Comparison of ENCODE assay signal across 17 cellular contexts in the genomic region with DNA sequence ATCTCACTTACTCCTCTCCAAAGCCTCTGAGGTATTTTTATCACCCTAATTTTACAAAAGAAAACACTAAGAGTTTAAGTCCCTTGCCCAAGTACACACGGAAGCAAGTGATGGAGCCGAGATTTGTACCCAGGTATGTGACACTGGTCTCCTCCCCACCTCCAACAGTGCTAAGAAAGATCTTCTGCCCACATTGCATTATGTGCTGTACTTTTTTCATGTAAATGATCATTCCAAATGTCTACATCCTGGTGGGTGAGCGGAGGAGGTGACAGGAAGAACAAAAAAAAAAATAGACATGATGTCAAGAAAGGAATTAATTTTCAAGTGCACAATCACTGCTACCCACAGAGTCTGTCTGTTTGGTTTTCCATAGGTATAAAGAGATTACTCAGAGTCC.
"Had no signal": no experiment of that assay in that cellular context is flagged by ENCODE, and none has a peak within 500 bp of the region (broad histone marks: within the 10 kb centered on the region; RNA-seq: fewer than 3 reads in every experiment).

No MANE protein-coding gene starts in this region.

- H3K4me1 ChIP-seq: esophagus muscularis mucosa, gastroesophageal sphincter, heart right ventricle, left lung, lower lobe of right lung had no signal

- H3K9me3 ChIP-seq: esophagus muscularis mucosa, gastroesophageal sphincter, heart right ventricle, left lung, lower lobe of right lung, mucosa of descending colon had no signal

- H3K36me3 ChIP-seq: esophagus muscularis mucosa, gastroesophageal sphincter, heart right ventricle, left lung, lower lobe of right lung had no signal

- H3K27ac ChIP-seq: coronary artery, dorsolateral prefrontal cortex, esophagus muscularis mucosa, foreskin keratinocyte, gastroesophageal sphincter, heart right ventricle, left lung, lower lobe of right lung had no signal

- H3K4me3 Mint-ChIP-seq: mesothelial cell of epicardium had no signal

- DNase-seq: dermis blood vessel endothelial cell; dorsolateral prefrontal cortex; effector CD4-positive, alpha-beta T cell; effector memory CD4-positive, alpha-beta T cell; foreskin keratinocyte; heart right ventricle; hippocampal formation; left cardiac atrium; left lung; left ventricle myocardium superior; lower lobe of right lung; mesenchymal stem cell; mucosa of descending colon had no signal

- H3K27me3 ChIP-seq: dorsolateral prefrontal cortex, esophagus muscularis mucosa, foreskin keratinocyte, gastroesophageal sphincter, heart right ventricle, left lung had no signal

- H3K9me3 Mint-ChIP-seq: mesothelial cell of epicardium had no signal

- H3K27ac Mint-ChIP-seq: mesothelial cell of epicardium had no signal

- H3K36me3 Mint-ChIP-seq: mesothelial cell of epicardium had no signal

- H3K4me3 ChIP-seq: coronary artery, dorsolateral prefrontal cortex, esophagus muscularis mucosa, gastroesophageal sphincter, heart right ventricle, left lung, lower lobe of right lung, mucosa of descending colon had no signal
